Comparison of ENCODE assay signal across 8 cellular contexts in the genomic region with DNA sequence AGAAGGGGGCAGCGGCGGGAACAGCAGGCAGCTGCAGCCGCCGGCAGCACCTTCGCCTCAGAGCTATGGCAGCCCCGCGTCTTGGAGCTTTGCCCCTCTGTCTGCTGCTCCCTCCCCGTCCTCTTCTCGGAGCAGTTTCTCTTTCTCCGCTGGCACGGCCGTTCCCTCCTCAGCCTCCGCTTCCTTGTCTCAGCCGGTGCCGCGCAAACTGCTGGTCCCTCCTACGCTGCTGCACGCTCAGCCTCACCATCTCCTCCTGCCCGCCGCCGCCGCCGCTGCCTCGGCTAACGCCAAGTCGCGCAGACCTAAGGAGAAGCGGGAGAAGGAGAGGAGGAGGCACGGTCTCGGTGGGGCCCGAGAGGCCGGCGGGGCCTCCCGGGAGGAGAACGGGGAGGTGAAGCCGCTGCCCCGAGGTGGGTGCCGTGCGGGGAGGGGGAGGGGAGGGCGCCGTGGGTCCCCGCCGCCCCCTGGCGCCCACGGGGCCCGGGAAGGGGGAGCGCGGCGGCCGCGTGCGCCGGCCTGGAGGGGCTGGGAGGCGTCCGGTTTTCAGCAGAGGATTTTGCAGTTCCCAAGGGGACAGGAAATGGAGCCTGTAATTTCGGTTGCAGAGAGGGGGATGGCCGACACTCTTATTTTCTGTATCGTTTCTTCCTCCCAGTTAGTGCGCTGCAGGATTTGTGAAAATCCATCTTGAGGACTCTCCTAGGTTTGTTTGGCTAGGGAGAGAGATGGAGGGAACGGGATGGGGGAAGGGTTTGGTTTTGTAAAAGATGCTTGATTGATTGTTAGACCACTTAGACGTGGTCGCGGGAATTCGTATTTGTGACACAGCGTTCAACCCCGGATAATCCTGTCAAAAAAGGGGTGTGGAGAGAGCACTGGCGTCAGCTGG. TPM values are rescaled to one million over a fixed set of nuclear protein-coding genes. Genes with fewer than 3 reads are reported as not detected.
DNase-seq lines count a peak whose midpoint lies in the region; ATAC-seq, FAIRE-seq and TF ChIP-seq lines count a peak whose summit lies in the region.

No MANE protein-coding gene starts in this region.

- peak overlapping the region; percentile 87 for H2AFZ ChIP-seq in KMS-11 (ENCODE audit: low read depth)

- peaks cover 27% of the 10 kb centered on the region for H4K20me1 ChIP-seq in KMS-11 (ENCODE audit: insufficient read depth)

- peaks cover 9% of the 10 kb centered on the region for H3K36me3 Mint-ChIP-seq in activated naive CD4-positive, alpha-beta T cell treated with anti-CD3 and anti-CD28 coated beads, Interleukin-2, amount 50 U/mL, for 24 hours

- peak; percentile 86 for DNase-seq in DMS53 (lab: John Stamatoyannopoulos, UW)
- DNase-seq in SK-MEL-5 (ENCODE audit: low read depth, low spot score), result peak; percentile 62
- DNase-seq in Right ventricle myocardium inferior (ENCODE audit: missing footprints), result peak; percentile 86
- DNase-seq in pancreas, result peak; percentile 54 to 85 (median 63)
- peak; percentile 48 to 93 for DNase-seq in upper lobe of left lung

- H3K4me3 Mint-ChIP-seq in activated naive CD4-positive, alpha-beta T cell treated with anti-CD3 and anti-CD28 coated beads, Interleukin-2, amount 50 U/mL, for 24 hours, result peak overlapping the region; percentile 92

- H3K36me3 ChIP-seq in KMS-11 (ENCODE audit: insufficient read depth) (no peaks in the 10 kb centered on the region), pancreas (no peaks in the 10 kb centered on the region), upper lobe of left lung (no peaks in the 10 kb centered on the region)

- FAIRE-seq in pancreas (lab: Jason Lieb, UNC), result no peak

- no peaks in the 10 kb centered on the region for H3K9me3 Mint-ChIP-seq in activated naive CD4-positive, alpha-beta T cell treated with anti-CD3 and anti-CD28 coated beads, Interleukin-2, amount 50 U/mL, for 24 hours

- H3K27ac ChIP-seq in KMS-11 (peak overlapping the region; percentile 91), pancreas (peak overlapping the region; percentile 94 to 99 (median 97)), upper lobe of left lung (peak overlapping the region; percentile 91 to 99 (median 95))

- intact Hi-C loops in Right ventricle myocardium inferior (cut with DNase I), result loop anchor here (5.0 to 10.0 kb wide), 2 partner anchors 40 to 58 kb away; no protein-coding TSS in a partner anchor
- intact Hi-C loops in pancreas (cut with DNase I), result no loop called here

- no peaks in the 10 kb centered on the region for H3K9me3 ChIP-seq in pancreas
- H3K9me3 ChIP-seq in upper lobe of left lung, result no peaks in the 10 kb centered on the region

- H3K27me3 ChIP-seq in KMS-11 (ENCODE audit: insufficient read depth, low read depth) (no peaks in the 10 kb centered on the region), pancreas (no peaks in the 10 kb centered on the region), upper lobe of left lung (no peaks in the 10 kb centered on the region)

- H3K9ac ChIP-seq in KMS-11, result peak overlapping the region; percentile 96

- TF ChIP-seq EP300 in upper lobe of left lung (IDR thresholded peaks at IDR 0.05), result no peak

- TF ChIP-seq CTCF in KMS-11 (conservative IDR thresholded peaks at IDR 0.05; ENCODE audit: low read depth, low read length) (no peak), pancreas (IDR thresholded peaks at IDR 0.05) (no peak), upper lobe of left lung (IDR thresholded peaks at IDR 0.05) (peak in 2 of 6 experiments; percentile 7 to 9)

- peak overlapping the region; percentile 98 for H3K27ac Mint-ChIP-seq in activated naive CD4-positive, alpha-beta T cell treated with anti-CD3 and anti-CD28 coated beads, Interleukin-2, amount 50 U/mL, for 24 hours

- peak; percentile 37 for ATAC-seq in GM21723 (IDR thresholded peaks at IDR 0.05; ENCODE audit: unreplicated experiment)
- peak; percentile 58 for ATAC-seq in Right ventricle myocardium inferior
- peak; percentile 44 to 57 (median 52) for ATAC-seq in pancreas
- peak; percentile 72 to 79 for ATAC-seq in upper lobe of left lung (ENCODE audit: low FRiP score in 2 of 2)

- peaks cover 66% of the 10 kb centered on the region for H3K79me2 ChIP-seq in KMS-11 (ENCODE audit: insufficient read depth, low read depth)

- peak overlapping the region; percentile 91 for H3K4me2 ChIP-seq in KMS-11

- no peaks in the 10 kb centered on the region for H3K27me3 Mint-ChIP-seq in activated naive CD4-positive, alpha-beta T cell treated with anti-CD3 and anti-CD28 coated beads, Interleukin-2, amount 50 U/mL, for 24 hours

- peak in 1 of 4 donors; percentile 40 for TF ChIP-seq POLR2A in upper lobe of left lung (IDR thresholded peaks at IDR 0.05)

- WGBS in pancreas, 2 donors, result 0 to 1% methylated on average over 56 to 66 of the region's 67 CpGs
- WGBS in upper lobe of left lung, 2 donors, result 0 to 1% methylated on average over 28 to 61 of the region's 67 CpGs

- in situ Hi-C loops in SK-MEL-5 (cut with HindIII; ENCODE audit: low pct_unique_long_range_greater_than_20kb, low sequenced_read_pairs), result loop anchor here (10.0 kb wide), 1 partner anchor 48 kb away; no protein-coding TSS in a partner anchor

- H3K4me1 Mint-ChIP-seq in activated naive CD4-positive, alpha-beta T cell treated with anti-CD3 and anti-CD28 coated beads, Interleukin-2, amount 50 U/mL, for 24 hours, result peaks cover 62% of the 10 kb centered on the region

- H3K4me3 ChIP-seq in KMS-11 (IDR thresholded peaks at IDR 0.05; ENCODE audit: insufficient read depth, low read depth, low read length) (no peak overlapping the region), pancreas (peak overlapping the region; percentile 94 to 98 (median 96)), upper lobe of left lung (peak overlapping the region; percentile 84 to 99 (median 95))

- H3K4me1 ChIP-seq in KMS-11 (ENCODE audit: low read depth, poor library complexity, severe bottlenecking), result peaks cover 45% of the 10 kb centered on the region
- H3K4me1 ChIP-seq in pancreas, result peaks cover 8 to 35% (median 16%) of the 10 kb centered on the region in 3 donors
- peaks cover 28 to 59% (median 36%) of the 10 kb centered on the region in 4 donors for H3K4me1 ChIP-seq in upper lobe of left lung

RNA-seq across cellular contexts. Expression of gene RSBN1L, which starts 0.6 kb away (rescaled TPM):
- 27.2 and 29.3 TPM in 2 replicates for total RNA-seq in SK-MEL-5 (2014; rRNA removed; shearing (Covaris generic))
- polyA plus RNA-seq in SK-MEL-5 (2015; cell fraction: cytosol; rRNA removed), result 15.7 and 24.8 TPM in 2 replicates
- 19.5 and 24.1 TPM in 2 replicates for polyA plus RNA-seq in SK-MEL-5 (2015; cell fraction: nucleus; rRNA removed)
- 8.1 TPM for total RNA-seq in Right ventricle myocardium inferior
- 10 to 100 TPM in 2 of 6 donors, 1 to 10 TPM in 4; 7.6 to 14.3 (median 9.0) TPM for total RNA-seq in pancreas
- 1 to 10 TPM; 5.0 to 9.7 TPM for polyA plus RNA-seq in pancreas
- 10 to 100 TPM; 15.1 to 43.7 (median 20.5) TPM for total RNA-seq in upper lobe of left lung
